18 cellular contexts compared by ENCODE assay signal in the genomic region with DNA sequence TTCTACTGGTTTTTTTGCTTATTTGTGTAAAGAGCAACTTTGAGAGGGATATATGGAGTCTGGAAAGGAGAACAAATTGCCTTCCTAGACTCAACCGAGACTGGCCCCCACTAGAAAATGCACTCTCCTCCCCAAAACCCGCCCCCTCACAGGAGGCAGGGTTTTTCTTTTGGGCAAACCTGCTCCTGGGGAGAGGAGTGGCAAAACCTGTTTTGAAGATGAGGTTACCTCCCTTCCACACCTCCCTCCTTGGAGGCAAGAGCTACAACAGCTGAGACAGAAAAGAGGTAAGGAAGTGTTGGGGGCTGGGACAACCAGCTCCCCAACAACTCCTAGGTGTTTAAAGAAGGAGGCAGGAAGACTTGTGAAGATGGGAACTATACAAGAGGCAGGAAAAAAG. TPM values are rescaled to one million over a fixed set of nuclear protein-coding genes. Genes with fewer than 3 reads are reported as not detected.
DNase-seq lines count a peak whose midpoint lies in the region; ATAC-seq and TF ChIP-seq lines count a peak whose summit lies in the region.
"Had no signal": no experiment of that assay in that cellular context is flagged by ENCODE, and none has a peak within 500 bp of the region (broad histone marks: within the 10 kb centered on the region; RNA-seq: fewer than 3 reads in every experiment).

Gene BNIPL, plus strand, starts transcription at position 231 of the 400 bp plus-strand sequence. Its CDS starts 140 bp downstream, at position 371.

- H3K36me3 ChIP-seq in mesenchymal stem cell (ENCODE audit: control insufficient read depth in 1 of 2, insufficient read depth in 2 of 2, low read depth in 1 of 2, low read length in 2 of 2) (peaks cover 25 to 27% of the 10 kb centered on the region in 2 experiments), upper lobe of left lung (peaks cover 0 to 35% (median 20%) of the 10 kb centered on the region in 4 donors), transverse colon (peaks cover 0 to 21% (median 5%) of the 10 kb centered on the region in 4 donors)

- peak; percentile 80 to 93 for DNase-seq in T47D (ENCODE audit: low read depth in 1 of 2, low spot score in 1 of 2)
- DNase-seq in MCF 10A (ENCODE audit: unreplicated experiment): no peak
- no peak for DNase-seq in central memory CD8-positive, alpha-beta T cell (ENCODE audit: low spot score in 2 of 2)
- DNase-seq in mesenchymal stem cell: no peak
- peak in 1 of 2 donors; percentile 59 for DNase-seq in upper lobe of left lung
- DNase-seq in natural killer cell: no peak
- DNase-seq in transverse colon: no peak
- no peak for DNase-seq in erythroblast (lab: John Stamatoyannopoulos, UW)
- DNase-seq: activated B cell treated with CpG ODN at 0.5 μM for 24 hours, glutamatergic neuron, HFFc6, islet precursor cell, MV-4-11, NCI-H2107, NCI-H774 had no signal

- no peak within 1 kb of the TSS for H2BK12ac ChIP-seq in mesenchymal stem cell (ENCODE audit: low read length in 2 of 2)

- TF ChIP-seq CTCF in MCF 10A (IDR thresholded peaks at IDR 0.05; ENCODE audit: unreplicated experiment) (no peak), upper lobe of left lung (IDR thresholded peaks at IDR 0.05) (no peak), natural killer cell (IDR thresholded peaks at IDR 0.05) (no peak), transverse colon (IDR thresholded peaks at IDR 0.05) (no peak)

- intact Hi-C loops in MCF 10A (cut with micrococcal nuclease): no loop called here
- intact Hi-C loops in natural killer cell (cut with micrococcal nuclease): no loop called here
- intact Hi-C loops in transverse colon (cut with DNase I; ENCODE audit: low total_unique reads): no loop called here

- no peak within 1 kb of the TSS for H3K4ac ChIP-seq in mesenchymal stem cell (ENCODE audit: low read depth in 1 of 2, low read length in 2 of 2)

- H3K4me3 ChIP-seq in mesenchymal stem cell (ENCODE audit: insufficient read depth in 1 of 2, low read depth in 1 of 2, low read length in 2 of 2) (no peak within 1 kb of the TSS), upper lobe of left lung (peak within 1 kb of the TSS in 3 of 4 donors; percentile 3 to 37 (median 5)), transverse colon (no peak within 1 kb of the TSS)

- TF ChIP-seq EP300 in upper lobe of left lung (IDR thresholded peaks at IDR 0.05) (no peak), transverse colon (IDR thresholded peaks at IDR 0.05; ENCODE audit: low read depth) (no peak)

- H2BK5ac ChIP-seq in mesenchymal stem cell (ENCODE audit: low read depth, low read length, poor library complexity, severe bottlenecking): no peak within 1 kb of the TSS

- H3K9me3 Mint-ChIP-seq in MCF 10A (ENCODE audit: unreplicated experiment) (no peaks in the 10 kb centered on the region), natural killer cell (no peaks in the 10 kb centered on the region)
- H3K9me3 Mint-ChIP-seq in central memory CD8-positive, alpha-beta T cell: no peaks in the 10 kb centered on the region
- H3K9me3 Mint-ChIP-seq: activated B cell treated with CpG ODN at 0.5 μM for 24 hours, HFFc6 had no signal

- ATAC-seq in central memory CD8-positive, alpha-beta T cell (replicated peaks; ENCODE audit: extremely low read depth, poor library complexity, severe bottlenecking): no peak
- ATAC-seq in upper lobe of left lung (ENCODE audit: low FRiP score in 2 of 2) (peak in 1 of 2 donors; percentile 80), natural killer cell (no peak)
- ATAC-seq: HepG2, Panc1 had no signal

- H3K4me3 Mint-ChIP-seq in MCF 10A (ENCODE audit: unreplicated experiment) (no peak within 1 kb of the TSS), natural killer cell (no peak within 1 kb of the TSS)
- no peak within 1 kb of the TSS for H3K4me3 Mint-ChIP-seq in central memory CD8-positive, alpha-beta T cell
- H3K4me3 Mint-ChIP-seq: activated B cell treated with CpG ODN at 0.5 μM for 24 hours, HFFc6 had no signal

- H3K36me3 Mint-ChIP-seq in MCF 10A (ENCODE audit: insufficient read depth, unreplicated experiment) (peaks cover 30% of the 10 kb centered on the region), natural killer cell (peaks cover 11% of the 10 kb centered on the region)
- H3K36me3 Mint-ChIP-seq in central memory CD8-positive, alpha-beta T cell (ENCODE audit: insufficient read depth): peaks cover 13% of the 10 kb centered on the region

- TF ChIP-seq POLR2A in upper lobe of left lung (IDR thresholded peaks at IDR 0.05) (peak in 1 of 4 donors; percentile 21), transverse colon (IDR thresholded peaks at IDR 0.05) (no peak), erythroblast (IDR thresholded peaks at IDR 0.05; ENCODE audit: low read length) (no peak)

- CTCF ChIA-PET in MCF 10A (lab: Yijun Ruan, JAX): interaction anchor here (0.8 to 5.5 kb wide), 3 partner anchors 11 to 64 kb away, joined by 3 to 29 read pairs (median 5); partner anchors contain the start of gene MINDY1

- H3K27ac Mint-ChIP-seq in MCF 10A (ENCODE audit: low read depth, unreplicated experiment) (no peak within 1 kb of the TSS), natural killer cell (peak within 1 kb of the TSS in 1 of 2 donors; percentile 21)
- peak within 1 kb of the TSS; percentile 14 for H3K27ac Mint-ChIP-seq in central memory CD8-positive, alpha-beta T cell (ENCODE audit: low read depth)
- H3K27ac Mint-ChIP-seq: activated B cell treated with CpG ODN at 0.5 μM for 24 hours, HFFc6 had no signal

- H3K9me3 ChIP-seq in mesenchymal stem cell (ENCODE audit: control insufficient read depth, low read length) (no peaks in the 10 kb centered on the region), upper lobe of left lung (no peaks in the 10 kb centered on the region), transverse colon (no peaks in the 10 kb centered on the region)

- BruUV-seq in MCF 10A (replicated peaks; lab: Mats Ljungman, UMichigan): no TSS peak

- H3K27me3 ChIP-seq in mesenchymal stem cell (ENCODE audit: control insufficient read depth in 1 of 2, insufficient read depth in 1 of 2, low read length in 2 of 2) (no peaks in the 10 kb centered on the region), upper lobe of left lung (no peaks in the 10 kb centered on the region), transverse colon (no peaks in the 10 kb centered on the region)

- H3K27ac ChIP-seq in mesenchymal stem cell (ENCODE audit: low read length, poor library complexity, severe bottlenecking) (no peak within 1 kb of the TSS), upper lobe of left lung (peak within 1 kb of the TSS in 1 of 4 donors; percentile 21), transverse colon (no peak within 1 kb of the TSS)

- peaks cover 5% of the 10 kb centered on the region for H3K4me1 Mint-ChIP-seq in MCF 10A (ENCODE audit: insufficient read depth, unreplicated experiment)
- peaks cover 5% of the 10 kb centered on the region for H3K4me1 Mint-ChIP-seq in central memory CD8-positive, alpha-beta T cell
- H3K4me1 Mint-ChIP-seq in natural killer cell: no peaks in the 10 kb centered on the region
- H3K4me1 Mint-ChIP-seq: activated B cell treated with CpG ODN at 0.5 μM for 24 hours had no signal

- H3K79me1 ChIP-seq in mesenchymal stem cell (replicated peaks; ENCODE audit: low read length, poor library complexity, severe bottlenecking): peaks cover 2% of the 10 kb centered on the region

- no peak within 1 kb of the TSS for H2BK120ac ChIP-seq in mesenchymal stem cell (ENCODE audit: low read depth, low read length)

- H3K4me2 ChIP-seq in mesenchymal stem cell (ENCODE audit: low read length, poor library complexity, severe bottlenecking): no peak within 1 kb of the TSS

- no CpG with 5 or more reads among the region's 2 CpGs for WGBS in mesenchymal stem cell
- 23 to 50% methylated on average over 2 of the region's 2 CpGs for WGBS in upper lobe of left lung, 2 donors
- WGBS in transverse colon (ENCODE audit: low coverage in 1 of 2), 2 donors: 39% methylated on average over 2 of the region's 2 CpGs; no CpG with 5 or more reads in 1 of the 2 donors

- H3K14ac ChIP-seq in mesenchymal stem cell (ENCODE audit: low read length in 2 of 2): no peak within 1 kb of the TSS

- no peak within 1 kb of the TSS for H3K18ac ChIP-seq in mesenchymal stem cell (ENCODE audit: low read depth in 1 of 2, low read length in 2 of 2)

- H3K27me3 Mint-ChIP-seq in MCF 10A (ENCODE audit: insufficient read depth, unreplicated experiment) (no peaks in the 10 kb centered on the region), natural killer cell (ENCODE audit: low read depth in 2 of 2) (no peaks in the 10 kb centered on the region)
- no peaks in the 10 kb centered on the region for H3K27me3 Mint-ChIP-seq in central memory CD8-positive, alpha-beta T cell
- H3K27me3 Mint-ChIP-seq: activated B cell treated with CpG ODN at 0.5 μM for 24 hours had no signal

- H2AFZ ChIP-seq in mesenchymal stem cell (ENCODE audit: low read depth, low read length): no peak within 1 kb of the TSS

- H3K4me1 ChIP-seq in mesenchymal stem cell (ENCODE audit: control insufficient read depth, insufficient read depth, low read depth, low read length) (no peaks in the 10 kb centered on the region), upper lobe of left lung (peaks cover 0 to 5% (median 0%) of the 10 kb centered on the region in 4 donors), transverse colon (no peaks in the 10 kb centered on the region)

- POLR2A ChIA-PET in MCF 10A (lab: Yijun Ruan, JAX): interaction anchor here (0.6 to 1.3 kb wide), 3 partner anchors 17 to 22 kb away, joined by 3 to 5 read pairs (median 5); partner anchors contain the start of gene CDC42SE1

- H4K91ac ChIP-seq in mesenchymal stem cell (ENCODE audit: low read length): peak within 1 kb of the TSS; percentile 27

- no peak within 1 kb of the TSS for H4K8ac ChIP-seq in mesenchymal stem cell (ENCODE audit: low read length)

- H3K23ac ChIP-seq in mesenchymal stem cell (ENCODE audit: low read length in 2 of 2): no peak within 1 kb of the TSS

- no peak within 1 kb of the TSS for H2BK15ac ChIP-seq in mesenchymal stem cell (ENCODE audit: low read depth, poor library complexity, severe bottlenecking)

- in situ Hi-C loops in T47D (cut with HindIII; ENCODE audit: low pct_unique_long_range_greater_than_20kb, low sequenced_read_pairs): no loop called here
- in situ Hi-C loops in transverse colon (cut with MboI; ENCODE audit: low pct_ligation_motif_present in 1 of 4, low pct_unique_long_range_greater_than_20kb in 1 of 4, low sequenced_read_pairs in 3 of 4): loop anchor here in 1 of 4 donors (25.0 kb wide), 1 partner anchor 126 kb away; the partner anchor contains the start of genes LYSMD1, SCNM1 and TNFAIP8L2

- peak within 1 kb of the TSS; percentile 65 for H2AK5ac ChIP-seq in mesenchymal stem cell (ENCODE audit: low read length, severe bottlenecking)

- no peak within 1 kb of the TSS for H3K9ac ChIP-seq in mesenchymal stem cell (ENCODE audit: low read length)

RNA-seq across cellular contexts. Expression of gene BNIPL, which starts in this region (rescaled TPM):
- 1.2 and 2.3 TPM in 2 replicates for total RNA-seq in MCF 10A (2022)
- 0.12 TPM for polyA plus RNA-seq in mesenchymal stem cell (2013, experiment 1 of 2)
- 0.12 TPM for polyA plus RNA-seq in mesenchymal stem cell (2013, experiment 2 of 2)
- total RNA-seq in upper lobe of left lung: 100 to 1,000 TPM in 1 of 6 donors, 10 to 100 TPM in 2, 1 to 10 TPM in 3; 2.3 to 213 (median 11.7) TPM
- total RNA-seq in natural killer cell: under 1 TPM; 0.28 to 0.39 (median 0.33) TPM
- total RNA-seq in transverse colon: 1 to 10 TPM in 2 of 4 donors, under 1 TPM in 1, not detected in 1; 0.68 to 10.0 (median 2.5) TPM
- total RNA-seq: epithelial cell of proximal tubule had no signal

Comparison
In these comparisons a context has a peak if more than half of its experiments do, and no peak if none do; other contexts are left out.
1. DNase-seq: peak in T47D (2 of 2); none in MCF 10A (single experiment), central memory CD8-positive, alpha-beta T cell (0 of 2), mesenchymal stem cell (single experiment), natural killer cell (single experiment), transverse colon (single experiment) and erythroblast (0 of 2).
2. H3K4me3 ChIP-seq: peak in upper lobe of left lung (3 of 4); none in mesenchymal stem cell (0 of 2) and transverse colon (0 of 4).